25 cellular contexts compared by ENCODE assay signal in genomic region chr1:152349611-152350010, GRCh38. TPM values are rescaled to one million over a fixed set of nuclear protein-coding genes. Genes with fewer than 3 reads are reported as not detected.
"Had no signal": no experiment of that assay in that cellular context is flagged by ENCODE, and none has a peak within 500 bp of the region (broad histone marks: within the 10 kb centered on the region; RNA-seq: fewer than 3 reads in every experiment).

No MANE protein-coding gene starts in this region.

- DNase-seq: stimulated activated CD4-positive, alpha-beta T cell treated with anti-CD3 and anti-CD28 coated beads, Interleukin-2, amount 100 ng/mL, for 48 hours; stimulated activated CD4-positive, alpha-beta T cell treated with anti-CD3 and anti-CD28 coated beads, Interleukin-4, amount 100 ng/mL, for 1 hour; stimulated activated CD4-positive, alpha-beta T cell treated with anti-CD3 and anti-CD28 coated beads, Interleukin-4, amount 100 ng/mL, for 24 hours; stimulated activated CD4-positive, alpha-beta T cell treated with anti-CD3 and anti-CD28 coated beads, Interleukin-4, amount 100 ng/mL, for 4 hours; stimulated activated CD8-positive, alpha-beta memory T cell treated with anti-CD3 and anti-CD28 coated beads, Interleukin-4, amount 100 ng/mL, for 48 hours; stimulated activated naive B cell treated with anti-CD40 and anti-IgM and Interleukin-4, amounts not matched to agents 10 μg/mL and 1 μg/mL and 100 μg/mL, for 72 hours; stimulated activated naive CD4-positive, alpha-beta T cell; stimulated activated naive CD4-positive, alpha-beta T cell treated with Interleukin-2 at 50 U/mL for 16 hours; stimulated activated naive CD8-positive, alpha-beta T cell treated with anti-CD3 and anti-CD28 coated beads, Interleukin-15, amount 100 ng/mL, for 72 hours; stimulated activated naive CD8-positive, alpha-beta T cell treated with anti-CD3 and anti-CD28 coated beads, Interleukin-15, Interleukin-2, amounts not matched to agents 100 U/mL and 50 U/mL, for 24 hours; stomach; substantia nigra; testis; thyroid gland; tibial artery; transverse colon; trophoblast cell; upper lobe of left lung; upper lobe of right lung; uterus had no signal

- H3K4me3 ChIP-seq: stomach, suprapubic skin, testis, thoracic aorta, thyroid gland, tibial artery, tibial nerve, transverse colon, upper lobe of left lung, upper lobe of right lung, uterus, vagina had no signal

RNA-seq across cellular contexts. Expression of gene FLG2, which starts 10.2 kb away (rescaled TPM):
- polyA plus RNA-seq: urinary bladder had no signal
